8 cellular contexts compared by ENCODE assay signal in the genomic region with DNA sequence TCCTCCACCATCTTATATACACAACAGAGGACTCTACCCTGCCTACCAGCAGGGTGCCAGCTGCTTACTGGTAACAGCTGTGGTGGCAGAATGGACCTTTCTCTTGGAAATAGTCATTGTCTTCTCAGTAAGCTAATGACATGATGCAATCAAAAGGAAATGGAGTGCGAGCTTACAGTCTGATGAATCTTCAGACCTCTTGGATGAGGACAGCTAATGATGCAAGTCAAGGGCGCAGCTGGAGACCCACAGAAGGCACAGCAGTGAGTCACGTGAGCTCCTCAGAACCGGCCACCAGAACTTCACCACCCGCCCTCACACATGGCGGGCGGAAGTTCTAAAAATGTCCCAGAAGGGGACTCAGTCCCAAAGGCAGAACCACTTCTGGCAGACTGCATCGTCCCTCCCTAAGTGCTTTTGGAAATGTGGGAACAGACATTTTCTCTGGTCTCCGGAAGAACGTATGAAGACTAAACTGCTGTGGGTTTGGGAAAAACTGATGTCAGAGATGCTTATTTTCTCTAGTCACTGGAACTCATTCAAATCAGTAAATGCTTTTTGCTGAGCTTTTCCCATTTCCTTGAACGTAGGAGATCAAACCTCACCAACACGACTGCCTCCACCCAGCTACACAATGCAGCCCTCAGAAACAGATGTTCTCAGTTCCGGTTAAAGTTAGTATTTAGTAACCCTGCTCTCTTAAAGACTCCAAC.
DNase-seq lines count a peak whose midpoint lies in the region; ATAC-seq and TF ChIP-seq lines count a peak whose summit lies in the region.

No MANE protein-coding gene starts in this region.

- ATAC-seq in HG02642 (IDR thresholded peaks at IDR 0.05; ENCODE audit: poor library complexity, unreplicated experiment) (no peak), HG02973 (IDR thresholded peaks at IDR 0.05; ENCODE audit: unreplicated experiment) (no peak)

- H3K9me3 Mint-ChIP-seq in progenitor cell of endocrine pancreas (ENCODE audit: low read depth) = no peaks in the 10 kb centered on the region

- no peak overlapping the region for H3K27ac Mint-ChIP-seq in progenitor cell of endocrine pancreas

- TF ChIP-seq CTCF in adrenal gland (IDR thresholded peaks at IDR 0.05) (no peak), tibial artery (IDR thresholded peaks at IDR 0.05) (no peak), progenitor cell of endocrine pancreas (IDR thresholded peaks at IDR 0.05; ENCODE audit: unreplicated experiment) (no peak)

- H3K4me3 Mint-ChIP-seq in progenitor cell of endocrine pancreas (ENCODE audit: low read depth) = no peak overlapping the region

- no peaks in the 10 kb centered on the region for H3K27me3 ChIP-seq in adrenal gland
- H3K27me3 ChIP-seq in tibial artery = no peaks in the 10 kb centered on the region

- intact Hi-C loops in adrenal gland (cut with DNase I) (no loop called here), tibial artery (cut with DNase I; ENCODE audit: low total_unique reads) (no loop called here)

- H3K27ac ChIP-seq in adrenal gland (peak overlapping the region in 2 of 5 donors; percentile 33 to 68), tibial artery (peak overlapping the region; percentile 32 to 51)

- H3K36me3 ChIP-seq in adrenal gland (replicated peaks in 1 of 2) = no peaks in the 10 kb centered on the region
- no peaks in the 10 kb centered on the region for H3K36me3 ChIP-seq in tibial artery

- H3K36me3 Mint-ChIP-seq in progenitor cell of endocrine pancreas (ENCODE audit: insufficient read depth) = no peaks in the 10 kb centered on the region

- TF ChIP-seq POLR2A in adrenal gland (IDR thresholded peaks at IDR 0.05) = no peak

- WGBS in adrenal gland, 4 donors = 66 to 71% (median 68%) methylated on average over 12 to 13 of the region's 13 CpGs

- H3K4me1 ChIP-seq in adrenal gland (replicated peaks in 1 of 2) (no peaks in the 10 kb centered on the region), tibial artery (peaks cover 0 to 17% (median 0%) of the 10 kb centered on the region in 4 donors)

- no peaks in the 10 kb centered on the region for H3K9me3 ChIP-seq in adrenal gland (replicated peaks in 1 of 3)
- no peaks in the 10 kb centered on the region for H3K9me3 ChIP-seq in tibial artery

- peak; percentile 49 for DNase-seq in stimulated activated CD4-positive, alpha-beta T cell treated with anti-CD3 and anti-CD28 coated beads, Interleukin-1b, Interleukin-23, amount 100 ng/mL, for 48 hours
- no peak for DNase-seq in stimulated activated CD4-positive, alpha-beta T cell treated with anti-CD3 and anti-CD28 coated beads, Interleukin-2, amount 100 ng/mL, for 48 hours
- DNase-seq in adrenal gland = peak in 6 of 7 donors; percentile 20 to 70 (median 38)
- peak; percentile 12 for DNase-seq in iPS-NIHi7 (ENCODE audit: extremely low spot score)
- DNase-seq in tibial artery = peak; percentile 81
- DNase-seq in progenitor cell of endocrine pancreas (ENCODE audit: low spot score, unreplicated experiment) = no peak

- peaks cover 5% of the 10 kb centered on the region for H3K27me3 Mint-ChIP-seq in progenitor cell of endocrine pancreas

- no peaks in the 10 kb centered on the region for H3K4me1 Mint-ChIP-seq in progenitor cell of endocrine pancreas (ENCODE audit: low read depth)

- H3K4me3 ChIP-seq in adrenal gland (no peak overlapping the region), tibial artery (peak overlapping the region; percentile 29 to 35)

Comparison
In these comparisons a context has a peak if more than half of its experiments do, and no peak if none do; other contexts are left out.
1. DNase-seq: peak in stimulated activated CD4-positive, alpha-beta T cell treated with anti-CD3 and anti-CD28 coated beads, Interleukin-1b, Interleukin-23, amount 100 ng/mL, for 48 hours (single experiment), adrenal gland (6 of 7), iPS-NIHi7 (single experiment) and tibial artery (2 of 2); none in stimulated activated CD4-positive, alpha-beta T cell treated with anti-CD3 and anti-CD28 coated beads, Interleukin-2, amount 100 ng/mL, for 48 hours (0 of 2) and progenitor cell of endocrine pancreas (single experiment).
2. H3K4me3 ChIP-seq: peak in tibial artery (2 of 2); none in adrenal gland (0 of 4).